Comparison of ENCODE assay signal across 8 cellular contexts in the genomic region with DNA sequence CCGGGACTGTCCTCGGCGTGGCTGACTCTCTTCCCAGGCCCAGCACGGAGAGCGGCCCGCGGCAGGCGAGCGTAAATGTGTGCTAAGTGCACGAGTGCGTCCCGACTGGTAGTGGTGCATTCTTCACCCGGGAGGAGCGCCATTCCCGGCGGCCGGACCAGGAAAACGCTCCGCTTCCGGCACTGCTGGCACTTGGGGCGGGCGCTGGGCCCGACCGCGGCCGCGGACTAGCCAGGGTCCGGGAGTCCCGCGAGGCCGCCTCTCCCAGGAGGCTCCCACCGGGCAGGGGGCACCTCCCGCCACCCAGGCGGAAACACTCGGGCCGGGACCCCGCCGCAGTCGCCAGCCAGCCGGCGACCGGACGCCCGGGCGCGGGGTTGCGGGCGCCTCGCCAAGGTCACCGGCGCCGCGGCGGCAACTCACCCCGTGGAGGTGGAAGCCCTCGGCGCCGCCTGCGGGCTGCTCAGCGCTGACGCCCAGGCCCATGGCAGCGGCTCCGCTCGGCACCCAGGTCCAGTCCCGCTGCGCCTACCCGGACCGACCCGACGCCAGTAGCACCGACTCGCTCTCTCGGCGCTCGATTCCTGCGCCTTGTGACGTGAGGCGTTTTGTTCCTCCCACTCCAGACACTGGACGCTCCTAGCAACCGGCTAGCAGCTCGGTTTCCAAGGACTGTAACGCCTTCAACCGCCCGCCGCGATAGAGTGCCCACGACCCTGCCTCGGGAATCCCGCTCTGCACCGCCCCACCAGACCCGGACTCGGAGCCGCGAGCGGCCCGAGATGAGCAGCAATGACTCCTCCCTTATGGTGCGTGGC. TPM values are rescaled to one million over a fixed set of nuclear protein-coding genes. Genes with fewer than 3 reads are reported as not detected.
DNase-seq lines count a peak whose midpoint lies in the region; ATAC-seq and TF ChIP-seq lines count a peak whose summit lies in the region.

A gene (minus strand): TSS at position 572 of the 818 bp plus-strand sequence. CDS start 86 bp downstream, at position 486.
A gene with protein sequence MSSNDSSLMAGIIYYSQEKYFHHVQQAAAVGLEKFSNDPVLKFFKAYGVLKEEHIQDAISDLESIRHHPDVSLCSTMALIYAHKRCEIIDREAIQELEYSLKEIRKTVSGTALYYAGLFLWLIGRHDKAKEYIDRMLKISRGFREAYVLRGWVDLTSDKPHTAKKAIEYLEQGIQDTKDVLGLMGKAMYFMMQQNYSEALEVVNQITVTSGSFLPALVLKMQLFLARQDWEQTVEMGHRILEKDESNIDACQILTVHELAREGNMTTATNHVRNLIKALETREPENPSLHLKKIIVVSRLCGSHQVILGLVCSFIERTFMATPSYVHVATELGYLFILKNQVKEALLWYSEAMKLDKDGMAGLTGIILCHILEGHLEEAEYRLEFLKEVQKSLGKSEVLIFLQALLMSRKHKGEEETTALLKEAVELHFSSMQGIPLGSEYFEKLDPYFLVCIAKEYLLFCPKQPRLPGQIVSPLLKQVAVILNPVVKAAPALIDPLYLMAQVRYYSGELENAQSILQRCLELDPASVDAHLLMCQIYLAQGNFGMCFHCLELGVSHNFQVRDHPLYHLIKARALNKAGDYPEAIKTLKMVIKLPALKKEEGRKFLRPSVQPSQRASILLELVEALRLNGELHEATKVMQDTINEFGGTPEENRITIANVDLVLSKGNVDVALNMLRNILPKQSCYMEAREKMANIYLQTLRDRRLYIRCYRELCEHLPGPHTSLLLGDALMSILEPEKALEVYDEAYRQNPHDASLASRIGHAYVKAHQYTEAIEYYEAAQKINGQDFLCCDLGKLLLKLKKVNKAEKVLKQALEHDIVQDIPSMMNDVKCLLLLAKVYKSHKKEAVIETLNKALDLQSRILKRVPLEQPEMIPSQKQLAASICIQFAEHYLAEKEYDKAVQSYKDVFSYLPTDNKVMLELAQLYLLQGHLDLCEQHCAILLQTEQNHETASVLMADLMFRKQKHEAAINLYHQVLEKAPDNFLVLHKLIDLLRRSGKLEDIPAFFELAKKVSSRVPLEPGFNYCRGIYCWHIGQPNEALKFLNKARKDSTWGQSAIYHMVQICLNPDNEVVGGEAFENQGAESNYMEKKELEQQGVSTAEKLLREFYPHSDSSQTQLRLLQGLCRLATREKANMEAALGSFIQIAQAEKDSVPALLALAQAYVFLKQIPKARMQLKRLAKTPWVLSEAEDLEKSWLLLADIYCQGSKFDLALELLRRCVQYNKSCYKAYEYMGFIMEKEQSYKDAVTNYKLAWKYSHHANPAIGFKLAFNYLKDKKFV (N-terminal part only) (plus strand): TSS at position 625 of the 818 bp plus-strand sequence. CDS start 158 bp downstream, at position 783.

- peak within 1 kb of the TSS; percentile 85 for H3K27ac Mint-ChIP-seq in stimulated activated memory B cell treated with anti-CD40 and anti-IgM and Interleukin-4, amounts not matched to agents 10 μg/mL and 1 μg/mL and 100 μg/mL, for 72 hours

- no peaks in the 10 kb centered on the region for H3K9me2 ChIP-seq in OCI-LY7 (ENCODE audit: insufficient read depth, low read length)

- CTCF ChIA-PET in OCI-LY7 (lab: Charles Lee; ENCODE audit: unreplicated experiment): interaction anchor here (1.1 to 1.4 kb wide), 2 partner anchors 71 to 181 kb away, joined by 4 to 5 read pairs; no protein-coding TSS in a partner anchor

- peak within 1 kb of the TSS; percentile 85 for H3K4me3 ChIP-seq in OCI-LY7 (ENCODE audit: low read depth, low read length, poor library complexity, severe bottlenecking)
- peak within 1 kb of the TSS; percentile 74 to 99 (median 93) for H3K4me3 ChIP-seq in esophagus squamous epithelium

- no peaks in the 10 kb centered on the region for H3K9me3 Mint-ChIP-seq in stimulated activated memory B cell treated with anti-CD40 and anti-IgM and Interleukin-4, amounts not matched to agents 10 μg/mL and 1 μg/mL and 100 μg/mL, for 72 hours

- peaks cover 7% of the 10 kb centered on the region for H3K36me3 Mint-ChIP-seq in stimulated activated memory B cell treated with anti-CD40 and anti-IgM and Interleukin-4, amounts not matched to agents 10 μg/mL and 1 μg/mL and 100 μg/mL, for 72 hours

- POLR2A ChIA-PET in OCI-LY7 (lab: Charles Lee): interaction anchor here (0.6 to 2.8 kb wide), 7 partner anchors 11 to 181 kb away, joined by 3 to 11 read pairs (median 5); no protein-coding TSS in a partner anchor

- DNase-seq in Caki2 (ENCODE audit: low read depth): peak; percentile 72
- peak; percentile 89 for DNase-seq in GM20000 (ENCODE audit: low spot score)
- DNase-seq in HUDEP-2 (lab: John Stamatoyannopoulos, UW; ENCODE audit: unreplicated experiment in 76 of 76): peak in 73 of 76 experiments; percentile 5 to 80 (median 61)
- peak; percentile 76 for DNase-seq in OCI-LY7 (ENCODE audit: low spot score)
- peak; percentile 79 to 81 for DNase-seq in activated T-cell treated with anti-CD3 and anti-CD28 coated beads, Interleukin-2, amount 50 U/mL, for 48 hours
- peak; percentile 23 for DNase-seq in esophagus squamous epithelium (lab: John Stamatoyannopoulos, UW)
- peak; percentile 94 for DNase-seq in myocyte (ENCODE audit: low read depth)

- peak in 3 of 4 donors; percentile 7 to 89 (median 76) for TF ChIP-seq POLR2A in esophagus squamous epithelium (IDR thresholded peaks at IDR 0.05)

- peak within 1 kb of the TSS; percentile 91 for H3K4me3 Mint-ChIP-seq in stimulated activated memory B cell treated with anti-CD40 and anti-IgM and Interleukin-4, amounts not matched to agents 10 μg/mL and 1 μg/mL and 100 μg/mL, for 72 hours

- peak within 1 kb of the TSS; percentile 82 for H2AFZ ChIP-seq in OCI-LY7 (ENCODE audit: low read length)

- H4K20me1 ChIP-seq in OCI-LY7 (ENCODE audit: insufficient read depth, low read length): no peaks in the 10 kb centered on the region

- H3K27ac ChIP-seq in OCI-LY7 (ENCODE audit: low read depth, low read length, poor library complexity, severe bottlenecking): peak within 1 kb of the TSS; percentile 97
- peak within 1 kb of the TSS; percentile 89 to 99 (median 96) for H3K27ac ChIP-seq in esophagus squamous epithelium

- H3K9me3 ChIP-seq in OCI-LY7 (ENCODE audit: low read length) (no peaks in the 10 kb centered on the region), esophagus squamous epithelium (no peaks in the 10 kb centered on the region)

- peaks cover 64% of the 10 kb centered on the region for H3K4me1 ChIP-seq in OCI-LY7 (ENCODE audit: insufficient read depth, low read length, poor library complexity, severe bottlenecking)
- peaks cover 18 to 61% (median 24%) of the 10 kb centered on the region in 3 donors for H3K4me1 ChIP-seq in esophagus squamous epithelium

- peaks cover 60% of the 10 kb centered on the region for H3K4me1 Mint-ChIP-seq in stimulated activated memory B cell treated with anti-CD40 and anti-IgM and Interleukin-4, amounts not matched to agents 10 μg/mL and 1 μg/mL and 100 μg/mL, for 72 hours

- ATAC-seq in stimulated activated memory B cell treated with anti-CD40 and anti-IgM and Interleukin-4, amounts not matched to agents 10 μg/mL and 1 μg/mL and 100 μg/mL, for 72 hours: peak; percentile 73

- H3K79me2 ChIP-seq in OCI-LY7 (ENCODE audit: insufficient read depth, low read depth, low read length): peaks cover 13% of the 10 kb centered on the region; the same call in 1 of the 2 replicates

- in situ Hi-C loops in Caki2 (cut with HindIII; ENCODE audit: low pct_unique_long_range_greater_than_20kb, low sequenced_read_pairs): no loop called here

- peak within 1 kb of the TSS; percentile 96 for H3K4me2 ChIP-seq in OCI-LY7 (ENCODE audit: low read length)

- intact Hi-C loops in OCI-LY7 (cut with micrococcal nuclease; ENCODE audit: unreplicated experiment) (no loop called here), esophagus squamous epithelium (cut with DNase I) (loop anchor here (10.0 kb wide), 1 partner anchor 178 kb away; a partner anchor contains a TSS)

- TF ChIP-seq CTCF in GM20000 (IDR thresholded peaks at IDR 0.05; ENCODE audit: extremely low read depth, missing control alignments) (no peak), OCI-LY7 (conservative IDR thresholded peaks at IDR 0.05; ENCODE audit: low read length) (0 out of 2 replicates have a peak, but pooled peaks have one; percentile 13), esophagus squamous epithelium (IDR thresholded peaks at IDR 0.05) (peak in 1 of 6 experiments; percentile 3)

- H3K27me3 ChIP-seq in esophagus squamous epithelium: no peaks in the 10 kb centered on the region

- BruUV-seq in OCI-LY7 (replicated peaks; lab: Mats Ljungman, UMichigan): no TSS peak

- H3K36me3 ChIP-seq in OCI-LY7 (ENCODE audit: insufficient read depth, low read length) (peaks cover 28% of the 10 kb centered on the region), esophagus squamous epithelium (peaks cover 0 to 22% (median 0%) of the 10 kb centered on the region in 3 donors)

- H3K27me3 Mint-ChIP-seq in stimulated activated memory B cell treated with anti-CD40 and anti-IgM and Interleukin-4, amounts not matched to agents 10 μg/mL and 1 μg/mL and 100 μg/mL, for 72 hours: no peaks in the 10 kb centered on the region

- 0% methylated on average over 4 to 6 of the region's 97 CpGs for WGBS in esophagus squamous epithelium, 2 donors

RNA-seq across cellular contexts. Expression of the first gene that starts in this region (rescaled TPM):
- 26.8 and 33.3 TPM in 2 replicates for total RNA-seq in Caki2 (2014; rRNA removed; shearing (Covaris generic); ENCODE audit: low replicate concordance)
- 44.8 and 59.9 TPM in 2 replicates for total RNA-seq in OCI-LY7 (2014; rRNA removed; shearing (Covaris generic))
- total RNA-seq in OCI-LY7 (2022): 51.5 and 57.9 TPM in 2 replicates
- total RNA-seq in esophagus squamous epithelium: 100 to 1,000 TPM in 1 of 4 donors, 10 to 100 TPM in 3; 26.4 to 102 (median 43.8) TPM
- total RNA-seq in myocyte: 50.7 and 56.9 TPM in 2 replicates
- polyA plus RNA-seq in myocyte (2012): 56.3 TPM

RNA-seq across cellular contexts. Expression of the second gene that starts in this region (rescaled TPM):
- total RNA-seq in Caki2 (2014; rRNA removed; shearing (Covaris generic); ENCODE audit: low replicate concordance): 0.54 and 0.96 TPM in 2 replicates
- total RNA-seq in OCI-LY7 (2014; rRNA removed; shearing (Covaris generic)): 10.5 and 12.8 TPM in 2 replicates
- 27.1 and 32.3 TPM in 2 replicates for total RNA-seq in OCI-LY7 (2022)
- 1 to 10 TPM; 1.6 to 2.9 (median 2.5) TPM for total RNA-seq in esophagus squamous epithelium
- 1.7 and 2.7 TPM in 2 replicates for total RNA-seq in myocyte
- 5.0 TPM for polyA plus RNA-seq in myocyte (2012)

Comparison
In these comparisons a context has a peak if more than half of its experiments do, and no peak if none do; other contexts are left out.
1. Peak in every context shown above with its lines: DNase-seq, ATAC-seq, H3K4me3 ChIP-seq and H3K27ac ChIP-seq.
2. DNase-seq: peak in every context shown above with its lines; median percentile 94 in myocyte; 89 in GM20000; 80 in activated T-cell treated with anti-CD3 and anti-CD28 coated beads, Interleukin-2, amount 50 U/mL, for 48 hours; 76 in OCI-LY7; 72 in Caki2; 61 in HUDEP-2; 23 in esophagus squamous epithelium.